ENCODE assay signal across 8 cellular contexts in genomic region chr17:68019336-68019674, GRCh38. TPM values are rescaled to one million over a fixed set of nuclear protein-coding genes. Genes with fewer than 3 reads are reported as not detected.
DNase-seq lines count a peak whose midpoint lies in the region; ATAC-seq, FAIRE-seq and TF ChIP-seq lines count a peak whose summit lies in the region.

No MANE protein-coding gene starts in this region.

- TF ChIP-seq EP300 in HepG2 (IDR thresholded peaks at IDR 0.05; ENCODE audit: low read depth in 2 of 2, low read length in 2 of 2), result no peak
- TF ChIP-seq EP300 in HepG2 (CRISPR knock-in tag; IDR thresholded peaks at IDR 0.05; ENCODE audit: borderline replicate concordance), result no peak

- H3K4me1 Mint-ChIP-seq in activated CD8-positive, alpha-beta T cell treated with anti-CD3 and anti-CD28 coated beads for 36 hours (ENCODE audit: low read depth), result peaks cover 11% of the 10 kb centered on the region

- DNase-seq in HepG2 (ENCODE audit: low spot score) (no peak), right lobe of liver (no peak), vagina (ENCODE audit: extremely low spot score in 2 of 2) (no peak), NCI-H1436 treated with DMSO at 0.1 percent for 48 hours (lab: John Stamatoyannopoulos, UW) (no peak)
- no peak for DNase-seq in activated CD8-positive, alpha-beta T cell treated with anti-CD3 and anti-CD28 coated beads for 36 hours

- peak overlapping the region; percentile 80 for H3K4me3 Mint-ChIP-seq in activated CD8-positive, alpha-beta T cell treated with anti-CD3 and anti-CD28 coated beads for 36 hours

- no peaks in the 10 kb centered on the region for H3K9me3 ChIP-seq in HepG2 (ENCODE audit: low read length)
- H3K9me3 ChIP-seq in right lobe of liver, result no peaks in the 10 kb centered on the region
- H3K9me3 ChIP-seq in muscle layer of colon (ENCODE audit: low read length), result no peaks in the 10 kb centered on the region
- H3K9me3 ChIP-seq in vagina, result no peaks in the 10 kb centered on the region

- no peak for TF ChIP-seq RAD21 in HepG2 (CRISPR knock-in tag; IDR thresholded peaks at IDR 0.05)

- CTCF ChIA-PET in HepG2 (lab: Yijun Ruan, JAX; ENCODE audit: low intra/inter-chr PET ratio, low total read pairs), result no interaction called here
- CTCF ChIA-PET in activated CD8-positive, alpha-beta T cell treated with anti-CD3 and anti-CD28 coated beads for 36 hours (lab: Charles Lee), result interaction anchor here (1.0 to 1.7 kb wide), 6 partner anchors 8 to 180 kb away, joined by 3 to 8 read pairs (median 5); no protein-coding TSS in a partner anchor

- 11% methylated on average over 9 of the region's 9 CpGs for WGBS in HepG2 (ENCODE audit: low lambda C conversion rate)
- whole genome bisulfite sequencing in right lobe of liver (ENCODE audit: insufficient coverage, low coverage, low lambda C conversion rate, missing lambda C conversion rate), result 60% methylated on average over 9 of the region's 9 CpGs

- ATAC-seq in HepG2 (no peak), right lobe of liver (no peak), HG03520 (IDR thresholded peaks at IDR 0.05; ENCODE audit: unreplicated experiment) (no peak), GM19328 (IDR thresholded peaks at IDR 0.05; ENCODE audit: unreplicated experiment) (no peak)
- no peak for ATAC-seq in activated CD8-positive, alpha-beta T cell treated with anti-CD3 and anti-CD28 coated beads for 36 hours

- H3K27me3 Mint-ChIP-seq in activated CD8-positive, alpha-beta T cell treated with anti-CD3 and anti-CD28 coated beads for 36 hours, result no peaks in the 10 kb centered on the region

- H3K4me3 ChIP-seq in HepG2 (replicated peaks in 1 of 3; ENCODE audit: insufficient read depth in 1 of 3, low read depth in 2 of 3, low read length in 3 of 3) (peak overlapping the region; percentile 44 to 70 (median 46)), right lobe of liver (no peak overlapping the region), muscle layer of colon (ENCODE audit: low read depth in 1 of 2, low read length in 2 of 2) (peak overlapping the region in 1 of 2 donors; percentile 91), vagina (peak overlapping the region in 1 of 2 donors; percentile 55)

- TF ChIP-seq POLR2A in HepG2 (IDR thresholded peaks at IDR 0.05; ENCODE audit: insufficient read depth in 1 of 2, low read depth in 2 of 2, low read length in 2 of 2) (no peak), right lobe of liver (IDR thresholded peaks at IDR 0.05) (no peak), vagina (IDR thresholded peaks at IDR 0.05) (no peak)

- peak overlapping the region; percentile 13 for H3K27ac ChIP-seq in HepG2 (ENCODE audit: extremely low read length, insufficient read depth, low read length)
- peak overlapping the region in 1 of 3 donors; percentile 90 for H3K27ac ChIP-seq in right lobe of liver
- peak overlapping the region; percentile 76 for H3K27ac ChIP-seq in muscle layer of colon (ENCODE audit: low read depth, low read length)
- H3K27ac ChIP-seq in vagina, result peak overlapping the region; percentile 91

- H3K4me1 ChIP-seq in HepG2 (ENCODE audit: insufficient read depth, low read length) (peaks cover 54% of the 10 kb centered on the region), right lobe of liver (peaks cover 0 to 3% (median 0%) of the 10 kb centered on the region in 4 donors), muscle layer of colon (ENCODE audit: insufficient read depth, low read length) (peaks cover 4% of the 10 kb centered on the region), vagina (peaks cover 5% of the 10 kb centered on the region)

- H3K9me3 Mint-ChIP-seq in activated CD8-positive, alpha-beta T cell treated with anti-CD3 and anti-CD28 coated beads for 36 hours, result no peaks in the 10 kb centered on the region

- POLR2A ChIA-PET in HepG2 (lab: Yijun Ruan, JAX), result interaction anchor here (0.8 to 2.1 kb wide), 14 partner anchors 10 to 493 kb away, joined by 3 to 44 read pairs (median 4); partner anchors contain the start of genes BPTF, C17orf58, KPNA2 and NOL11
- POLR2A ChIA-PET in activated CD8-positive, alpha-beta T cell treated with anti-CD3 and anti-CD28 coated beads for 36 hours (lab: Charles Lee), result interaction anchor here (0.5 to 1.5 kb wide), 9 partner anchors 8 to 450 kb away, joined by 3 to 8 read pairs (median 4); no protein-coding TSS in a partner anchor

- peaks cover 0 to 5% of the 10 kb centered on the region in 2 experiments; a peak in 1 of 5 replicates for H3K27me3 ChIP-seq in HepG2 (ENCODE audit: control insufficient read depth in 1 of 2, insufficient read depth in 2 of 2, low read length in 2 of 2)
- H3K27me3 ChIP-seq in right lobe of liver, result no peaks in the 10 kb centered on the region
- no peaks in the 10 kb centered on the region for H3K27me3 ChIP-seq in muscle layer of colon (ENCODE audit: control insufficient read depth in 1 of 2, insufficient read depth in 2 of 2, low read length in 2 of 2)
- H3K27me3 ChIP-seq in vagina, result no peaks in the 10 kb centered on the region

- BruUV-seq in HepG2 (replicated peaks; lab: Mats Ljungman, UMichigan), result no TSS peak

- no peaks in the 10 kb centered on the region for H3K36me3 ChIP-seq in HepG2 (replicated peaks in 1 of 2; ENCODE audit: control insufficient read depth in 1 of 2, insufficient read depth in 2 of 2, low read length in 2 of 2)
- no peaks in the 10 kb centered on the region for H3K36me3 ChIP-seq in right lobe of liver
- no peaks in the 10 kb centered on the region for H3K36me3 ChIP-seq in muscle layer of colon (ENCODE audit: insufficient read depth, low read length)
- H3K36me3 ChIP-seq in vagina, result no peaks in the 10 kb centered on the region

- intact Hi-C loops in HepG2 (cut with micrococcal nuclease; ENCODE audit: unreplicated experiment) (no loop called here), right lobe of liver (cut with DNase I) (no loop called here), vagina (cut with DNase I) (no loop called here)
- intact Hi-C loops in activated CD8-positive, alpha-beta T cell treated with anti-CD3 and anti-CD28 coated beads for 36 hours (cut with micrococcal nuclease), result no loop called here

- no peaks in the 10 kb centered on the region for H4K20me1 ChIP-seq in HepG2 (ENCODE audit: insufficient read depth, low read length)

- no peak overlapping the region for H3K27ac Mint-ChIP-seq in activated CD8-positive, alpha-beta T cell treated with anti-CD3 and anti-CD28 coated beads for 36 hours

- H3K79me2 ChIP-seq in HepG2 (ENCODE audit: insufficient read depth, low read length), result no peaks in the 10 kb centered on the region

- TF ChIP-seq CTCF in HepG2 (CRISPR knock-in tag; IDR thresholded peaks at IDR 0.05), result no peak
- no peak for TF ChIP-seq CTCF in right lobe of liver (IDR thresholded peaks at IDR 0.05)
- TF ChIP-seq CTCF in activated CD8-positive, alpha-beta T cell treated with anti-CD3 and anti-CD28 coated beads for 36 hours (IDR thresholded peaks at IDR 0.05), result no peak
- TF ChIP-seq CTCF in vagina (IDR thresholded peaks at IDR 0.05), result no peak

- H3K9ac ChIP-seq in HepG2 (ENCODE audit: insufficient read depth, low read depth, low read length) (peak overlapping the region; percentile 45), muscle layer of colon (ENCODE audit: low read length) (peak overlapping the region; percentile 60)

- FAIRE-seq in HepG2 (lab: Jason Lieb, UNC), result no peak

- H3K4me2 ChIP-seq in HepG2 (ENCODE audit: low read depth, low read length), result peak overlapping the region; percentile 63

- peaks cover 2% of the 10 kb centered on the region for H3K36me3 Mint-ChIP-seq in activated CD8-positive, alpha-beta T cell treated with anti-CD3 and anti-CD28 coated beads for 36 hours (ENCODE audit: low read depth)

- in situ Hi-C loops in HepG2 (cut with HindIII; ENCODE audit: extremely low pct_ligation_motif_present, low pct_unique_long_range_greater_than_20kb), result no loop called here

- H2AFZ ChIP-seq in HepG2 (ENCODE audit: low read length), result no peak overlapping the region

RNA-seq across cellular contexts. Expression of gene KPNA2, which starts 16.2 kb away (rescaled TPM):
- 305 and 410 TPM in 2 replicates for total RNA-seq in HepG2 (2016; rRNA removed; fragmentation: Illumina TruSeq; extraction: Trizol)
- 130 and 151 TPM in 2 replicates for total RNA-seq in HepG2 (2016; cell fraction: cytosol; rRNA removed; fragmentation: Illumina TruSeq; extraction: Trizol; ENCODE audit: low read depth)
- 293 and 395 TPM in 2 replicates for total RNA-seq in HepG2 (2016; cell fraction: insoluble cytoplasmic fraction; rRNA removed; fragmentation: Illumina TruSeq; extraction: Trizol)
- 181 and 208 TPM in 2 replicates for total RNA-seq in HepG2 (2016; cell fraction: membrane; rRNA removed; fragmentation: Illumina TruSeq; extraction: Trizol)
- total RNA-seq in HepG2 (2016; cell fraction: nucleus; rRNA removed; fragmentation: Illumina TruSeq; extraction: Trizol), result 176 and 216 TPM in 2 replicates
- polyA plus RNA-seq in HepG2 (2011; rRNA removed), result 76.7 and 111 TPM in 2 replicates
- 89.6 and 93.6 TPM in 2 replicates for polyA plus RNA-seq in HepG2 (2011; cell fraction: cytosol; rRNA removed)
- 62.8 and 68.9 TPM in 2 replicates for polyA plus RNA-seq in HepG2 (2011; cell fraction: nucleus; rRNA removed)
- 104 and 144 TPM in 2 replicates for polyA plus RNA-seq in HepG2 (2012)
- polyA plus RNA-seq in HepG2 (2016; cell fraction: cytosol; fragmentation: Illumina TruSeq; extraction: Trizol; ENCODE audit: low read depth), result 63.3 and 66.0 TPM in 2 replicates
- 396 and 415 TPM in 2 replicates for polyA plus RNA-seq in HepG2 (2016; cell fraction: insoluble cytoplasmic fraction; fragmentation: Illumina TruSeq; extraction: Trizol; ENCODE audit: low read depth)
- polyA plus RNA-seq in HepG2 (2016; cell fraction: membrane; fragmentation: Illumina TruSeq; extraction: Trizol; ENCODE audit: low read depth), result 85.9 and 88.8 TPM in 2 replicates
- polyA plus RNA-seq in HepG2 (2016; cell fraction: nucleus; fragmentation: Illumina TruSeq; extraction: Trizol; ENCODE audit: insufficient read depth, low read depth), result 251 and 259 TPM in 2 replicates
- polyA minus RNA-seq in HepG2 (2011; rRNA and poly(A)+ RNA removed; ENCODE audit: low replicate concordance), result 207 and 617 TPM in 2 replicates
- polyA minus RNA-seq in HepG2 (2011; cell fraction: cytosol; rRNA and poly(A)+ RNA removed), result 122 and 150 TPM in 2 replicates
- 120 and 124 TPM in 2 replicates for polyA minus RNA-seq in HepG2 (2011; cell fraction: nucleus; rRNA and poly(A)+ RNA removed)
- 10 to 100 TPM in 4 of 6 experiments, 1 to 10 TPM in 2; 9.2 to 36.6 (median 20.0) TPM for total RNA-seq in right lobe of liver
- total RNA-seq in activated CD8-positive, alpha-beta T cell treated with anti-CD3 and anti-CD28 coated beads for 36 hours, result 100 to 1,000 TPM; 165 to 180 TPM
- total RNA-seq in vagina, result 29.7 TPM

RNA-seq across cellular contexts. Expression of gene C17orf58, which starts 23.0 kb away (rescaled TPM):
- total RNA-seq in HepG2 (2016; rRNA removed; fragmentation: Illumina TruSeq; extraction: Trizol) (15.6 and 15.8 TPM in 2 replicates), right lobe of liver (10 to 100 TPM in 1 of 6 experiments, 1 to 10 TPM in 5; 7.2 to 12.4 (median 8.3) TPM), vagina (9.8 TPM)
- 12.9 and 19.3 TPM in 2 replicates for total RNA-seq in HepG2 (2016; cell fraction: cytosol; rRNA removed; fragmentation: Illumina TruSeq; extraction: Trizol; ENCODE audit: low read depth)
- total RNA-seq in HepG2 (2016; cell fraction: insoluble cytoplasmic fraction; rRNA removed; fragmentation: Illumina TruSeq; extraction: Trizol), result 16.5 and 17.3 TPM in 2 replicates
- total RNA-seq in HepG2 (2016; cell fraction: membrane; rRNA removed; fragmentation: Illumina TruSeq; extraction: Trizol), result 26.7 and 28.4 TPM in 2 replicates
- 7.5 and 8.2 TPM in 2 replicates for total RNA-seq in HepG2 (2016; cell fraction: nucleus; rRNA removed; fragmentation: Illumina TruSeq; extraction: Trizol)
- 14.7 and 15.8 TPM in 2 replicates for polyA plus RNA-seq in HepG2 (2011; rRNA removed)
- polyA plus RNA-seq in HepG2 (2011; cell fraction: cytosol; rRNA removed), result 13.6 and 14.2 TPM in 2 replicates
- 5.0 and 6.4 TPM in 2 replicates for polyA plus RNA-seq in HepG2 (2011; cell fraction: nucleus; rRNA removed)
- 8.2 and 10.9 TPM in 2 replicates for polyA plus RNA-seq in HepG2 (2012)
- polyA plus RNA-seq in HepG2 (2016; cell fraction: cytosol; fragmentation: Illumina TruSeq; extraction: Trizol; ENCODE audit: low read depth), result 17.7 and 20.4 TPM in 2 replicates
- 19.2 and 21.6 TPM in 2 replicates for polyA plus RNA-seq in HepG2 (2016; cell fraction: insoluble cytoplasmic fraction; fragmentation: Illumina TruSeq; extraction: Trizol; ENCODE audit: low read depth)
- polyA plus RNA-seq in HepG2 (2016; cell fraction: membrane; fragmentation: Illumina TruSeq; extraction: Trizol; ENCODE audit: low read depth), result 26.7 and 27.3 TPM in 2 replicates
- polyA plus RNA-seq in HepG2 (2016; cell fraction: nucleus; fragmentation: Illumina TruSeq; extraction: Trizol; ENCODE audit: insufficient read depth, low read depth), result 17.0 and 18.8 TPM in 2 replicates
- 5.0 and 8.9 TPM in 2 replicates for polyA minus RNA-seq in HepG2 (2011; rRNA and poly(A)+ RNA removed; ENCODE audit: low replicate concordance)
- 4.3 and 6.3 TPM in 2 replicates for polyA minus RNA-seq in HepG2 (2011; cell fraction: cytosol; rRNA and poly(A)+ RNA removed)
- 2.2 and 3.0 TPM in 2 replicates for polyA minus RNA-seq in HepG2 (2011; cell fraction: nucleus; rRNA and poly(A)+ RNA removed)
- total RNA-seq in activated CD8-positive, alpha-beta T cell treated with anti-CD3 and anti-CD28 coated beads for 36 hours, result 10 to 100 TPM; 21.0 to 21.7 TPM

Comparison
In these comparisons a context has a peak if more than half of its experiments do, and no peak if none do; other contexts are left out.
1. H3K4me3 ChIP-seq: peak in HepG2 (3 of 3); none in right lobe of liver (0 of 3).